In the genomic region with DNA sequence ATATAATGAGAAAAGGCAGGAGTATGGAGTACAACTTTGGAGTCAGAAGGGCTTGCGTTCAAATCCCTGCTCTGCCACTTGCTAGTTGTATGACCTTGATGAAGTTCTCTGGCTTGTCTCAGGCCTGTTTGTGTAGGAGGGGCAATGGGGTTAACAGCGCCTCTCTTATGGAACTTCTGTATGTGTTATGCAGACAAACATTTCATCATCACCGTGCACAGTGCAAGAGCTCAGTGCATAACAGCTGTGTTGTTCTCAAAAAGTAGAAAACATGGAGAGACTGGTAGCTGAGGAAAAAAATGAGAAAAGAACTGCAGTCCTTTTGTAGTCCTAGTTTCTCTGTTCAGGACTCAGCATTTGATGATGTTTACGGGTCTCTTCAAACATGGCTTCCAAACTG, we compare ENCODE assay signal across 27 cellular contexts. TPM values are rescaled to one million over a fixed set of nuclear protein-coding genes. Genes with fewer than 3 reads are reported as not detected.
"Had no signal": no experiment of that assay in that cellular context is flagged by ENCODE, and none has a peak within 500 bp of the region (broad histone marks: within the 10 kb centered on the region; RNA-seq: fewer than 3 reads in every experiment).

No MANE protein-coding gene starts in this region.

- H3K9me3 ChIP-seq: SK-N-SH had no signal

- DNase-seq: IMR-90, Kasumi-1, MM.1S, NCI-H1092, NCI-H1105 treated with DMSO at 0.1 percent for 48 hours, NCI-H1417 treated with DMSO at 0.1 percent for 48 hours, NCI-H146, NCI-H1694 treated with DMSO at 0.1 percent for 48 hours, NCI-H1930, NCI-H2081 treated with DMSO at 0.1 percent for 48 hours, NCI-H2171, NCI-H226, NCI-H446, NCI-H510A, NCI-H524 treated with DMSO at 0.1 percent for 48 hours, NCI-H69, NCI-H774, PC-3, SHP77, SK-N-SH, SW 1271 had no signal

- H3K27ac ChIP-seq: KMS-11, RWPE1 had no signal

- ATAC-seq: Panc1, PC-3 had no signal

RNA-seq across cellular contexts. Expression of gene ZNF648, which starts 10.4 kb away (rescaled TPM):
- total RNA-seq: HT-29, IMR-90, M059J, OCI-LY7, PC-3 had no signal
